Comparison of ENCODE assay signal across 1 cellular context in genomic region chr4:25875281-25875745, GRCh38.
TF ChIP-seq lines count a peak whose summit lies in the region.

No MANE protein-coding gene starts in this region.

TF ChIP-seq in GM12878, 131 proteins besides CTCF, POLR2A, EP300 and RAD21 (continued from another document):
- no peak for TF ChIP-seq E4F1 (IDR thresholded peaks at IDR 0.05; ENCODE audit: borderline replicate concordance, partially characterized antibody)
- TF ChIP-seq CUX1 (IDR thresholded peaks at IDR 0.05; ENCODE audit: insufficient replicate concordance, low read depth, low read length): no peak
- no peak for TF ChIP-seq HDAC6 (IDR thresholded peaks at IDR 0.05; ENCODE audit: unreplicated experiment)
- no peak for TF ChIP-seq ZNF274 (IDR thresholded peaks at IDR 0.05; ENCODE audit: insufficient read depth, insufficient read length)
- peak; percentile 59; the same call in 1 of the 2 replicates for TF ChIP-seq MTA3 (IDR thresholded peaks at IDR 0.05; ENCODE audit: borderline replicate concordance, low read length)
- peak; percentile 83 for TF ChIP-seq TCF12 (IDR thresholded peaks at IDR 0.05; ENCODE audit: low read depth, low read length)
- TF ChIP-seq GABPA (IDR thresholded peaks at IDR 0.05; ENCODE audit: low read depth): 0 out of 2 replicates have a peak, but pooled peaks have one; percentile 14
